In the genomic region with DNA sequence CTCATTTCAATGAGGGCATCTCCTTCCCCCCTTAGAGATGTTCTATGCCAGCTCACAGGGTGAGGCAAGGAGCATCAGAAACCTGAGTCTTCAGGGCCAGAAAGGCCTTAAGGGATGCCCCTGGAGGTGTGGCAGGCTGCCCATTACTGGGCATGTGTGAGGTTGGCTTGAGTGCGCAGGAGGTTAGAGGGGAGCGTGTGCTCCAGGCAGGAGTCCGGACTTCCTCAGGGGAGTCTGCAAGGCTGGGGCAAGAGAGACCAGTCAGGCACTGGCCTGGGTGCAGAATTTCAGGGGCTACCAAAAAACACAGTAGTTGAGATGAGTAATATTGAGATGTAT, we compare ENCODE assay signal across 8 cellular contexts. TPM values are rescaled to one million over a fixed set of nuclear protein-coding genes. Genes with fewer than 3 reads are reported as not detected.
DNase-seq lines count a peak whose midpoint lies in the region; ATAC-seq and TF ChIP-seq lines count a peak whose summit lies in the region.

No MANE protein-coding gene starts in this region.

- ATAC-seq in memory B cell (ENCODE audit: low read depth) (no peak), GM18868 (IDR thresholded peaks at IDR 0.05; ENCODE audit: unreplicated experiment) (no peak)

- peak overlapping the region; percentile 74 for H3K4me3 Mint-ChIP-seq in activated naive CD4-positive, alpha-beta T cell treated with anti-CD3 and anti-CD28 coated beads, Interleukin-2, amount 50 U/mL, for 24 hours
- peak overlapping the region; percentile 87 for H3K4me3 Mint-ChIP-seq in memory B cell

- TF ChIP-seq CTCF in astrocyte of the spinal cord (IDR thresholded peaks at IDR 0.05; ENCODE audit: low read depth, low read length) (no peak), GM20000 (IDR thresholded peaks at IDR 0.05; ENCODE audit: extremely low read depth, missing control alignments) (no peak)

- H3K36me3 ChIP-seq in urinary bladder (ENCODE audit: insufficient read depth): no peaks in the 10 kb centered on the region

- H3K4me3 ChIP-seq in astrocyte of the spinal cord (ENCODE audit: low read depth, low read length) (peak overlapping the region; percentile 78), urinary bladder (ENCODE audit: low read depth, low read length) (peak overlapping the region; percentile 46)

- H3K27ac Mint-ChIP-seq in activated naive CD4-positive, alpha-beta T cell treated with anti-CD3 and anti-CD28 coated beads, Interleukin-2, amount 50 U/mL, for 24 hours: no peak overlapping the region
- H3K27ac Mint-ChIP-seq in memory B cell: no peak overlapping the region

- in situ Hi-C loops in astrocyte of the spinal cord (cut with HindIII; ENCODE audit: low sequenced_read_pairs): no loop called here

- peaks cover 3% of the 10 kb centered on the region for H3K4me1 ChIP-seq in urinary bladder (ENCODE audit: insufficient read depth)

- H3K27me3 Mint-ChIP-seq in activated naive CD4-positive, alpha-beta T cell treated with anti-CD3 and anti-CD28 coated beads, Interleukin-2, amount 50 U/mL, for 24 hours: no peaks in the 10 kb centered on the region
- H3K27me3 Mint-ChIP-seq in memory B cell: peaks cover 6% of the 10 kb centered on the region

- H3K27ac ChIP-seq in urinary bladder (ENCODE audit: low read depth): no peak overlapping the region

- WGBS in urinary bladder: 47% methylated on average over 3 of the region's 3 CpGs

- H3K9me3 Mint-ChIP-seq in activated naive CD4-positive, alpha-beta T cell treated with anti-CD3 and anti-CD28 coated beads, Interleukin-2, amount 50 U/mL, for 24 hours: no peaks in the 10 kb centered on the region
- H3K9me3 Mint-ChIP-seq in memory B cell: no peaks in the 10 kb centered on the region

- H3K36me3 Mint-ChIP-seq in activated naive CD4-positive, alpha-beta T cell treated with anti-CD3 and anti-CD28 coated beads, Interleukin-2, amount 50 U/mL, for 24 hours: no peaks in the 10 kb centered on the region
- H3K36me3 Mint-ChIP-seq in memory B cell: no peaks in the 10 kb centered on the region

- DNase-seq in activated naive CD4-positive, alpha-beta T cell treated with Interleukin-2 at 50 U/mL for 16 hours: no peak
- DNase-seq in astrocyte of the spinal cord (ENCODE audit: low read depth, low spot score): no peak
- no peak for DNase-seq in memory B cell (ENCODE audit: low spot score in 2 of 2)
- no peak for DNase-seq in OCI-M2 (lab: John Stamatoyannopoulos, UW; ENCODE audit: unreplicated experiment)
- no peak for DNase-seq in GM20000 (ENCODE audit: low spot score)

- peaks cover 30% of the 10 kb centered on the region for H3K4me1 Mint-ChIP-seq in activated naive CD4-positive, alpha-beta T cell treated with anti-CD3 and anti-CD28 coated beads, Interleukin-2, amount 50 U/mL, for 24 hours
- peaks cover 15% of the 10 kb centered on the region for H3K4me1 Mint-ChIP-seq in memory B cell

RNA-seq across cellular contexts. Expression of a gene that starts 1.9 kb away (rescaled TPM):
- 56.2 TPM for total RNA-seq in urinary bladder
- polyA plus RNA-seq in urinary bladder: 57.9 TPM

RNA-seq across cellular contexts. Expression of a gene that starts 54.8 kb away (rescaled TPM):
- not detected for total RNA-seq in urinary bladder
- not detected for polyA plus RNA-seq in urinary bladder
